In genomic region chr2:201621293-201621999, GRCh38 we compare ENCODE assay signal across 1 cellular context.
TF ChIP-seq lines count a peak whose summit lies in the region.

No MANE protein-coding gene starts in this region.

TF ChIP-seq in IMR-90, 13 proteins besides CTCF, POLR2A, EP300 and RAD21:
- no peak for TF ChIP-seq USF2 (IDR thresholded peaks at IDR 0.05; ENCODE audit: low read depth, low read length)
- TF ChIP-seq ELK1 (IDR thresholded peaks at IDR 0.05; ENCODE audit: borderline replicate concordance, low read depth, low read length), result no peak
- no peak for TF ChIP-seq SMC3 (IDR thresholded peaks at IDR 0.05; ENCODE audit: low read depth, low read length)
- no peak for TF ChIP-seq MAFK (IDR thresholded peaks at IDR 0.05; ENCODE audit: low read depth, low read length)
- no peak for TF ChIP-seq CHD1 (IDR thresholded peaks at IDR 0.05; ENCODE audit: low read depth, low read length)
- no peak for TF ChIP-seq BHLHE40 (IDR thresholded peaks at IDR 0.05; ENCODE audit: low read depth, low read length)
- no peak for TF ChIP-seq RCOR1 (IDR thresholded peaks at IDR 0.05; ENCODE audit: insufficient replicate concordance, low read length)
- TF ChIP-seq CEBPB (IDR thresholded peaks at IDR 0.05; ENCODE audit: low read depth, low read length), result no peak
- no peak for TF ChIP-seq NFE2L2 (IDR thresholded peaks at IDR 0.05; ENCODE audit: low read depth, low read length)
- no peak for TF ChIP-seq MXI1 (IDR thresholded peaks at IDR 0.05; ENCODE audit: borderline replicate concordance, low read depth, low read length)
- TF ChIP-seq MAZ (IDR thresholded peaks at IDR 0.05; ENCODE audit: borderline replicate concordance, low read depth, low read length), result no peak
- no peak for TF ChIP-seq FOS (IDR thresholded peaks at IDR 0.05; ENCODE audit: low read depth, low read length)
- TF ChIP-seq RFX5 (IDR thresholded peaks at IDR 0.05; ENCODE audit: low read depth, low read length), result no peak
